Comparison of ENCODE assay signal across 8 cellular contexts in the genomic region with DNA sequence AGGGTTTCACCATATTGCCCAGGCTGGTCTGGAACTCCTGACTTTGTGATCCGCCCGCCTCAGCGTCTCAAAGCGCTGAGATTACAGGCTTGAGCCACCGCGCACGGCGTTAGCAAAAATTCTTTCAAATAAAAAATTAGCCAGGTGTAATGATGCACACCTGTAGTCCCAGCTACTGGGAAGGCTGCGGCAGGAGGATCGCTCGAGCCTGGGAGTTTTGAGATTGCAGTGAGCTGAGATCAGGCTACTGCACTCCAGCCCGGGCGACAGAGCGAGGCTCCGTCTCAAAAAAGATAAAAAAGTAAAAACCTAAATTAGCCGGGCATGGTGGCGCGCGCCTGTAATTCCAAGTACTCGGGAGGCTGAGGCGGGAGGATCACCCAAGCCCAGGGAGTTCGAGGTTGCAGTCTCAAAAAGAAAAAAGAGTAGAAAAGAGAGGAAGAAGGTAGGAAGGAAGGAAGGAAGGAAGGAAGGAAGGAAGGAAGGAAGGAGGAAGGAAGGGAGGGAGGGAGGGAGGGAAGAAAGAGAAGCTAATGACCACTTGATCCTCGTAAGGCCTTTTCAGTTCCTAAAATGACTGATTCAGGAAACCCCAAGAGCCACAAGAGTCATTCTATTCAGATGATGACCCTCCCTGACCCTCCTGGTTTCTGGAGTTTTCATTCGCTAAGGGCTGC. TPM values are rescaled to one million over a fixed set of nuclear protein-coding genes. Genes with fewer than 3 reads are reported as not detected.
DNase-seq lines count a peak whose midpoint lies in the region; ATAC-seq and TF ChIP-seq lines count a peak whose summit lies in the region.

No MANE protein-coding gene starts in this region.

- no peaks in the 10 kb centered on the region for H3K79me2 ChIP-seq in ACC112 (ENCODE audit: control insufficient read depth, insufficient read depth, low read length, unreplicated experiment)

- in situ Hi-C loops in transverse colon (cut with MboI; ENCODE audit: low pct_ligation_motif_present in 1 of 4, low pct_unique_long_range_greater_than_20kb in 1 of 4, low sequenced_read_pairs in 3 of 4), result loop anchor here in 1 of 4 donors (25.0 kb wide), 1 partner anchor 155 kb away; no protein-coding TSS in a partner anchor

- peak overlapping the region; percentile 70 for H2AFZ ChIP-seq in ACC112 (ENCODE audit: low read length, unreplicated experiment)

- ATAC-seq in GM19372 (IDR thresholded peaks at IDR 0.05; ENCODE audit: low read depth, unreplicated experiment) (peak; percentile 10), HG03460 (IDR thresholded peaks at IDR 0.05; ENCODE audit: unreplicated experiment) (peak; percentile 39), left lung (no peak)
- no peak for ATAC-seq in activated naive CD8-positive, alpha-beta T cell treated with anti-CD3 and anti-CD28 coated beads, Interleukin-2, amount 10 ng/mL, durations not matched to agents 7 days and 5 days (ENCODE audit: low read depth)

- H3K4me3 Mint-ChIP-seq in activated naive CD8-positive, alpha-beta T cell treated with anti-CD3 and anti-CD28 coated beads, Interleukin-2, amount 10 ng/mL, durations not matched to agents 7 days and 5 days, result peak overlapping the region; percentile 74

- POLR2A ChIA-PET in activated naive CD8-positive, alpha-beta T cell treated with anti-CD3 and anti-CD28 coated beads, Interleukin-2, amount 10 ng/mL, durations not matched to agents 7 days and 5 days (lab: Charles Lee), result no interaction called here

- no peaks in the 10 kb centered on the region for H3K4me1 ChIP-seq in ACC112 (ENCODE audit: control insufficient read depth, insufficient read depth, low read length, unreplicated experiment)
- peaks cover 0 to 15% of the 10 kb centered on the region in 2 donors for H3K4me1 ChIP-seq in left lung
- peaks cover 4 to 10% (median 5%) of the 10 kb centered on the region in 4 donors for H3K4me1 ChIP-seq in transverse colon

- TF ChIP-seq EP300 in transverse colon (IDR thresholded peaks at IDR 0.05; ENCODE audit: low read depth), result no peak

- H3K27me3 Mint-ChIP-seq in activated naive CD8-positive, alpha-beta T cell treated with anti-CD3 and anti-CD28 coated beads, Interleukin-2, amount 10 ng/mL, durations not matched to agents 7 days and 5 days, result peaks cover 4% of the 10 kb centered on the region

- no peaks in the 10 kb centered on the region for H3K9me3 Mint-ChIP-seq in activated naive CD8-positive, alpha-beta T cell treated with anti-CD3 and anti-CD28 coated beads, Interleukin-2, amount 10 ng/mL, durations not matched to agents 7 days and 5 days

- TF ChIP-seq POLR2A in transverse colon (IDR thresholded peaks at IDR 0.05), result no peak

- 40 to 87% methylated on average over 3 to 24 of the region's 24 CpGs for WGBS in transverse colon (ENCODE audit: low coverage in 1 of 2), 2 donors

- no peaks in the 10 kb centered on the region for H3K27me3 ChIP-seq in ACC112 (ENCODE audit: insufficient read depth, low read length)
- H3K27me3 ChIP-seq in left lung, result peaks cover 0 to 17% of the 10 kb centered on the region in 2 donors
- H3K27me3 ChIP-seq in transverse colon, result peaks cover 2% of the 10 kb centered on the region

- H3K36me3 ChIP-seq in ACC112 (ENCODE audit: insufficient read depth, low read length) (no peaks in the 10 kb centered on the region), left lung (no peaks in the 10 kb centered on the region), transverse colon (no peaks in the 10 kb centered on the region)

- peak overlapping the region; percentile 38 for H3K27ac Mint-ChIP-seq in activated naive CD8-positive, alpha-beta T cell treated with anti-CD3 and anti-CD28 coated beads, Interleukin-2, amount 10 ng/mL, durations not matched to agents 7 days and 5 days

- H3K36me3 Mint-ChIP-seq in activated naive CD8-positive, alpha-beta T cell treated with anti-CD3 and anti-CD28 coated beads, Interleukin-2, amount 10 ng/mL, durations not matched to agents 7 days and 5 days, result no peaks in the 10 kb centered on the region

- no peak for TF ChIP-seq CTCF in left lung (IDR thresholded peaks at IDR 0.05)
- no peak for TF ChIP-seq CTCF in transverse colon (IDR thresholded peaks at IDR 0.05)

- no peak for DNase-seq in activated naive CD8-positive, alpha-beta T cell treated with anti-CD3 and anti-CD28 coated beads, Interleukin-2, amount 10 ng/mL, durations not matched to agents 7 days and 5 days
- DNase-seq in left lung (no peak), transverse colon (no peak), DMS79 treated with DMSO at 0.1 percent for 48 hours (lab: John Stamatoyannopoulos, UW) (no peak), DMS53 treated with DMSO at 0.1 percent for 48 hours (lab: John Stamatoyannopoulos, UW; ENCODE audit: unreplicated experiment) (no peak)

- H3K27ac ChIP-seq in ACC112 (ENCODE audit: low read depth, low read length) (peak overlapping the region; percentile 87), left lung (peak overlapping the region; percentile 98), transverse colon (peak overlapping the region; percentile 94 to 98 (median 97))

- H3K4me3 ChIP-seq in ACC112 (ENCODE audit: low read depth, low read length) (peak overlapping the region; percentile 89), left lung (peak overlapping the region; percentile 67 to 75), transverse colon (peak overlapping the region; percentile 42 to 86 (median 76))

- intact Hi-C loops in left lung (cut with DNase I) (no loop called here), transverse colon (cut with DNase I; ENCODE audit: low total_unique reads) (no loop called here)

- H3K4me1 Mint-ChIP-seq in activated naive CD8-positive, alpha-beta T cell treated with anti-CD3 and anti-CD28 coated beads, Interleukin-2, amount 10 ng/mL, durations not matched to agents 7 days and 5 days, result peaks cover 8% of the 10 kb centered on the region

- H3K9me3 ChIP-seq in left lung, result no peaks in the 10 kb centered on the region
- H3K9me3 ChIP-seq in transverse colon, result no peaks in the 10 kb centered on the region

RNA-seq across cellular contexts. Expression of a gene that starts 59.2 kb away (rescaled TPM):
- total RNA-seq in activated naive CD8-positive, alpha-beta T cell treated with anti-CD3 and anti-CD28 coated beads, Interleukin-2, amount 10 ng/mL, durations not matched to agents 7 days and 5 days, result not detected
- total RNA-seq in left lung (1 to 10 TPM in 1 of 2 donors, under 1 TPM in 1; 0.82 to 1.9 TPM), transverse colon (under 1 TPM in 2 of 4 donors, not detected in 2; 0.32 to 0.68 TPM)

Comparison
In these comparisons a context has a peak if more than half of its experiments do, and no peak if none do; other contexts are left out.
1. ATAC-seq: peak in GM19372 (single experiment) and HG03460 (single experiment); none in activated naive CD8-positive, alpha-beta T cell treated with anti-CD3 and anti-CD28 coated beads, Interleukin-2, amount 10 ng/mL, durations not matched to agents 7 days and 5 days (single experiment) and left lung (single experiment).
2. Peak in every context shown above with its lines, with median percentiles within 50 percentile points of each other: H3K27ac ChIP-seq and H3K4me3 ChIP-seq.